In genomic region chr2:9263388-9263787, GRCh38 we compare ENCODE assay signal across 10 cellular contexts. TPM values are rescaled to one million over a fixed set of nuclear protein-coding genes. Genes with fewer than 3 reads are reported as not detected.
DNase-seq lines count a peak whose midpoint lies in the region; ATAC-seq and TF ChIP-seq lines count a peak whose summit lies in the region.
"Had no signal": no experiment of that assay in that cellular context is flagged by ENCODE, and none has a peak within 500 bp of the region (broad histone marks: within the 10 kb centered on the region; RNA-seq: fewer than 3 reads in every experiment).

No MANE protein-coding gene starts in this region.

- H4K20me1 ChIP-seq in PC-9 (ENCODE audit: insufficient read depth) (peaks cover 42% of the 10 kb centered on the region), neural progenitor cell (ENCODE audit: low read depth) (peaks cover 85% of the 10 kb centered on the region)

- H3F3A ChIP-seq in PC-9 (ENCODE audit: insufficient read depth, low read depth): peaks cover 43% of the 10 kb centered on the region
- peaks cover 12% of the 10 kb centered on the region for H3F3A ChIP-seq in neural progenitor cell (ENCODE audit: low read depth)

- H3K4me3 ChIP-seq in A673 (ENCODE audit: low read depth, low read length, poor library complexity, severe bottlenecking): peak overlapping the region; percentile 30
- H3K4me3 ChIP-seq in PC-9: no peak overlapping the region
- H3K4me3 ChIP-seq in neural progenitor cell: no peak overlapping the region

- H3K27ac ChIP-seq in A673 (ENCODE audit: low read depth, low read length, poor library complexity, severe bottlenecking): peak overlapping the region; percentile 94
- H3K27ac ChIP-seq in PC-9: 0 out of 2 replicates have a peak overlapping the region, but pooled peaks have one; percentile 5
- no peak overlapping the region for H3K27ac ChIP-seq in neural progenitor cell

- TF ChIP-seq CTCF in A673 (conservative IDR thresholded peaks at IDR 0.05; ENCODE audit: low read depth, low read length): no peak
- TF ChIP-seq CTCF in PC-9 (conservative IDR thresholded peaks at IDR 0.05): no peak
- no peak for TF ChIP-seq CTCF in endothelial cell (IDR thresholded peaks at IDR 0.05; ENCODE audit: unreplicated experiment)
- no peak for TF ChIP-seq CTCF in neural progenitor cell (IDR thresholded peaks at IDR 0.05)

- peak; percentile 97 for DNase-seq in A673 (ENCODE audit: low spot score)
- DNase-seq in PC-9: no peak
- DNase-seq in endothelial cell (ENCODE audit: low spot score): no peak
- DNase-seq in neural progenitor cell (ENCODE audit: low spot score): no peak
- no peak for DNase-seq in dedifferentiated amniotic fluid mesenchymal stem cell (ENCODE audit: extremely low spot score)
- DNase-seq in effector CD8-positive, alpha-beta T cell (lab: John Stamatoyannopoulos, UW): no peak
- DNase-seq: activated gamma-delta T cell treated with Interleukin-2 at 50 U/mL for 16 hours had no signal

- no peaks in the 10 kb centered on the region for H3K9me2 ChIP-seq in PC-9 (ENCODE audit: insufficient read depth)

- intact Hi-C loops in A673 (cut with micrococcal nuclease; ENCODE audit: unreplicated experiment) (loop anchor here (5.0 kb wide), 1 partner anchor 56 kb away; the partner anchor contains the start of gene ASAP2), PC-9 (cut with micrococcal nuclease; ENCODE audit: unreplicated experiment) (no loop called here)

- H3K9me3 ChIP-seq in A673 (ENCODE audit: low read depth, low read length, poor library complexity, severe bottlenecking) (no peaks in the 10 kb centered on the region), PC-9 (ENCODE audit: insufficient read depth, low read depth) (no peaks in the 10 kb centered on the region), neural progenitor cell (ENCODE audit: low read depth) (no peaks in the 10 kb centered on the region)

- POLR2A ChIA-PET in A673 (lab: Charles Lee; ENCODE audit: low non-redundant PET) (interaction anchor here (0.5 kb wide), 1 partner anchor 918 kb away, joined by 8 read pairs; no protein-coding TSS in a partner anchor), PC-9 (lab: Charles Lee; ENCODE audit: unreplicated experiment) (no interaction called here)

- H3K27me3 Mint-ChIP-seq in endothelial cell (ENCODE audit: unreplicated experiment) (peaks cover 7% of the 10 kb centered on the region), neural progenitor cell (ENCODE audit: insufficient read depth, low read depth) (peaks cover 3% of the 10 kb centered on the region)

- H3K4me1 Mint-ChIP-seq in endothelial cell (ENCODE audit: unreplicated experiment) (peaks cover 59% of the 10 kb centered on the region), neural progenitor cell (peaks cover 62% of the 10 kb centered on the region)
- H3K4me1 Mint-ChIP-seq: memory B cell had no signal

- H3K4me3 Mint-ChIP-seq in endothelial cell (ENCODE audit: unreplicated experiment) (peak overlapping the region; percentile 45), neural progenitor cell (peak overlapping the region; percentile 41)
- H3K4me3 Mint-ChIP-seq: memory B cell had no signal

- H3K27me3 ChIP-seq in A673 (replicated peaks; ENCODE audit: insufficient read depth, low read depth, low read length, poor library complexity) (no peaks in the 10 kb centered on the region), PC-9 (ENCODE audit: insufficient read depth, low read depth) (no peaks in the 10 kb centered on the region), neural progenitor cell (no peaks in the 10 kb centered on the region)

- peaks cover 72% of the 10 kb centered on the region for H3K4me1 ChIP-seq in A673 (ENCODE audit: insufficient read depth, low read length, poor library complexity, severe bottlenecking)
- 0 out of 2 replicates have a peak, but pooled peaks cover 8% of the 10 kb centered on the region for H3K4me1 ChIP-seq in PC-9 (replicated peaks; ENCODE audit: insufficient read depth)
- peaks cover 22% of the 10 kb centered on the region for H3K4me1 ChIP-seq in neural progenitor cell

- CTCF ChIA-PET in A673 (lab: Charles Lee): no interaction called here
- CTCF ChIA-PET in PC-9 (lab: Charles Lee): interaction anchor here (0.6 kb wide), 1 partner anchor 464 kb away, joined by 5 read pairs; no protein-coding TSS in a partner anchor

- H3K9ac ChIP-seq in neural progenitor cell: no peak overlapping the region

- BruUV-seq in A673 (replicated peaks; lab: Mats Ljungman, UMichigan) (no TSS peak), PC-9 (replicated peaks; lab: Mats Ljungman, UMichigan) (no TSS peak)

- no peaks in the 10 kb centered on the region for H3K36me3 Mint-ChIP-seq in endothelial cell (ENCODE audit: low read depth, unreplicated experiment)
- H3K36me3 Mint-ChIP-seq in neural progenitor cell: peaks cover 4% of the 10 kb centered on the region
- H3K36me3 Mint-ChIP-seq: memory B cell had no signal

- no peak for ATAC-seq in GM18870 (IDR thresholded peaks at IDR 0.05; ENCODE audit: unreplicated experiment)
- ATAC-seq in HG03342 (IDR thresholded peaks at IDR 0.05; ENCODE audit: unreplicated experiment): no peak

- H3K79me2 ChIP-seq in PC-9 (ENCODE audit: low read depth): peaks cover 98% of the 10 kb centered on the region
- peaks cover 79% of the 10 kb centered on the region for H3K79me2 ChIP-seq in neural progenitor cell (ENCODE audit: low read depth)

- H3K9me3 Mint-ChIP-seq in endothelial cell (ENCODE audit: unreplicated experiment) (no peaks in the 10 kb centered on the region), neural progenitor cell (no peaks in the 10 kb centered on the region)
- H3K9me3 Mint-ChIP-seq: memory B cell had no signal

- H3K4me2 ChIP-seq in PC-9 (no peak overlapping the region), neural progenitor cell (no peak overlapping the region)

- H3K27ac Mint-ChIP-seq in endothelial cell (ENCODE audit: unreplicated experiment) (peak overlapping the region; percentile 16), neural progenitor cell (peak overlapping the region; percentile 91)
- H3K27ac Mint-ChIP-seq: memory B cell had no signal

- H3K36me3 ChIP-seq in A673 (ENCODE audit: insufficient read depth, low read length, poor library complexity, severe bottlenecking): no peaks in the 10 kb centered on the region
- peaks cover 12% of the 10 kb centered on the region for H3K36me3 ChIP-seq in PC-9 (ENCODE audit: low read depth)
- no peaks in the 10 kb centered on the region for H3K36me3 ChIP-seq in neural progenitor cell

- H2AFZ ChIP-seq in PC-9 (no peak overlapping the region), neural progenitor cell (replicated peaks) (no peak overlapping the region)

RNA-seq across cellular contexts. Expression of gene ASAP2, which starts 56.8 kb away (rescaled TPM):
- total RNA-seq in A673 (2021) (45.1 and 46.8 TPM in 2 replicates), PC-9 (2021) (60.3 and 66.8 TPM in 2 replicates), endothelial cell (ENCODE audit: unreplicated experiment) (31.8 TPM), neural progenitor cell (ENCODE audit: low replicate concordance) (26.1 and 31.7 TPM in 2 replicates)
